ENCODE assay signal across 9 cellular contexts in the genomic region with DNA sequence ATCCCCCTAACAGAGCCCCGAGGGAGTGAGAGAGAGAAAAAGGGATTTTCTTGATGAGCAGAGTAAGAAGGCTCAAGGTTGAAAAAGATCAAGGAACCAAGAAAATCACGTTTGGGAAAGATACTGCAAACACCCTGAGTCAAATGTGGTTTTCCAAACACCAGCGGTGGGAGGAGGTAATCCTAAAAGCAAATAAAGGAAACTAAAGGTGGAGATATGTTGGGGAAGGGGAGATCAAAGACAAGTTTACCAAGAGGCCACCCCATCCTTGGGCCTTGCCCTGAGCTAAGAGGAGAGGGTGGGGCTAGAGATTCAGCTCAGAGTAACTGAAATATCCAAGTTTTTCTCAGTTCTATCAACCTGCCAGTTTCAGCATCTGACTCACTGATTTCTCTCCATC.
"Had no signal": no experiment of that assay in that cellular context is flagged by ENCODE, and none has a peak within 500 bp of the region (broad histone marks: within the 10 kb centered on the region; RNA-seq: fewer than 3 reads in every experiment).

No MANE protein-coding gene starts in this region.

- FAIRE-seq: K562 had no signal

- H3K27ac ChIP-seq: GM23248, HL-60 had no signal

- H3K9ac ChIP-seq: GM23248 had no signal

- H2AFZ ChIP-seq: GM23248 had no signal

- H3K4me1 ChIP-seq: HAP-1 had no signal

- H3K36me3 ChIP-seq: HAP-1 had no signal

- DNase-seq: GM23248, GOT3, H7, HFFc6, IMR-90 had no signal

- ATAC-seq: HCT116, K562 had no signal

- H3K9me3 ChIP-seq: HAP-1 had no signal

- H3K4me3 ChIP-seq: GM23248, HAP-1, K562 had no signal
